12 cellular contexts compared by ENCODE assay signal in genomic region chr10:35194471-35194870, GRCh38.
DNase-seq lines count a peak whose midpoint lies in the region; ATAC-seq and TF ChIP-seq lines count a peak whose summit lies in the region.
"Had no signal": no experiment of that assay in that cellular context is flagged by ENCODE, and none has a peak within 500 bp of the region (broad histone marks: within the 10 kb centered on the region; RNA-seq: fewer than 3 reads in every experiment).

No MANE protein-coding gene starts in this region.

- H3K4me1 Mint-ChIP-seq in activated T-helper 17 cell treated with anti-CD3 and anti-CD28 coated beads, Interleukin-2, amount 50 U/mL, for 72 hours: peaks cover 13% of the 10 kb centered on the region
- H3K4me1 Mint-ChIP-seq in naive B cell: peaks cover 19 to 24% (median 23%) of the 10 kb centered on the region in 3 donors

- H3K4me1 ChIP-seq in right atrium auricular region: peaks cover 0 to 26% of the 10 kb centered on the region in 2 donors
- H3K4me1 ChIP-seq: colonic mucosa had no signal

- DNase-seq in right atrium auricular region (ENCODE audit: low spot score): no peak
- DNase-seq in left ventricle myocardium superior: no peak
- DNase-seq in naive B cell: no peak
- no peak for DNase-seq in foreskin melanocyte
- DNase-seq: colonic mucosa, NCI-H2081 treated with DMSO at 0.1 percent for 48 hours, thyroid gland had no signal

- H3K27me3 ChIP-seq in right atrium auricular region: no peaks in the 10 kb centered on the region
- H3K27me3 ChIP-seq: colonic mucosa, thyroid gland had no signal

- H3K36me3 Mint-ChIP-seq in activated T-helper 17 cell treated with anti-CD3 and anti-CD28 coated beads, Interleukin-2, amount 50 U/mL, for 72 hours (ENCODE audit: low read depth): peaks cover 54% of the 10 kb centered on the region
- H3K36me3 Mint-ChIP-seq in naive B cell: peaks cover 0 to 7% of the 10 kb centered on the region in 2 donors

- no peaks in the 10 kb centered on the region for H3K9me3 ChIP-seq in right atrium auricular region
- H3K9me3 ChIP-seq: colonic mucosa, thyroid gland had no signal

- no peaks in the 10 kb centered on the region for H3K9me3 Mint-ChIP-seq in activated T-helper 17 cell treated with anti-CD3 and anti-CD28 coated beads, Interleukin-2, amount 50 U/mL, for 72 hours
- peaks cover 0 to 2% (median 0%) of the 10 kb centered on the region in 7 donors for H3K9me3 Mint-ChIP-seq in naive B cell

- H3K4me3 ChIP-seq in right atrium auricular region: no peak overlapping the region

- intact Hi-C loops in left ventricle myocardium superior (cut with micrococcal nuclease): no loop called here

- ATAC-seq in left ventricle myocardium superior: no peak
- no peak for ATAC-seq in activated T-helper 17 cell treated with anti-CD3 and anti-CD28 coated beads, Interleukin-2, amount 50 U/mL, for 72 hours (replicated peaks)
- ATAC-seq in naive B cell (ENCODE audit: low read depth in 2 of 2): no peak
- no peak for ATAC-seq in HG03565 (IDR thresholded peaks at IDR 0.05; ENCODE audit: unreplicated experiment)
- ATAC-seq in GM21367 (IDR thresholded peaks at IDR 0.05; ENCODE audit: unreplicated experiment): no peak
- no peak for ATAC-seq in GM19023 (IDR thresholded peaks at IDR 0.05; ENCODE audit: unreplicated experiment)

- no peaks in the 10 kb centered on the region for H3K27me3 Mint-ChIP-seq in activated T-helper 17 cell treated with anti-CD3 and anti-CD28 coated beads, Interleukin-2, amount 50 U/mL, for 72 hours
- H3K27me3 Mint-ChIP-seq in naive B cell: no peaks in the 10 kb centered on the region

- peak overlapping the region; percentile 87 for H3K4me3 Mint-ChIP-seq in activated T-helper 17 cell treated with anti-CD3 and anti-CD28 coated beads, Interleukin-2, amount 50 U/mL, for 72 hours
- no peak overlapping the region for H3K4me3 Mint-ChIP-seq in naive B cell

- no peak for TF ChIP-seq CTCF in right atrium auricular region (IDR thresholded peaks at IDR 0.05)

- no peaks in the 10 kb centered on the region for H3K36me3 ChIP-seq in right atrium auricular region
- H3K36me3 ChIP-seq: colonic mucosa, thyroid gland had no signal

- H3K27ac Mint-ChIP-seq in activated T-helper 17 cell treated with anti-CD3 and anti-CD28 coated beads, Interleukin-2, amount 50 U/mL, for 72 hours: peak overlapping the region; percentile 93
- H3K27ac Mint-ChIP-seq in naive B cell: peak overlapping the region in 4 of 6 donors; percentile 19 to 100 (median 98)

- peak overlapping the region; percentile 93 to 96 for H3K27ac ChIP-seq in right atrium auricular region
- H3K27ac ChIP-seq: C4-2B had no signal
